2 cellular contexts compared by ENCODE assay signal in the genomic region with DNA sequence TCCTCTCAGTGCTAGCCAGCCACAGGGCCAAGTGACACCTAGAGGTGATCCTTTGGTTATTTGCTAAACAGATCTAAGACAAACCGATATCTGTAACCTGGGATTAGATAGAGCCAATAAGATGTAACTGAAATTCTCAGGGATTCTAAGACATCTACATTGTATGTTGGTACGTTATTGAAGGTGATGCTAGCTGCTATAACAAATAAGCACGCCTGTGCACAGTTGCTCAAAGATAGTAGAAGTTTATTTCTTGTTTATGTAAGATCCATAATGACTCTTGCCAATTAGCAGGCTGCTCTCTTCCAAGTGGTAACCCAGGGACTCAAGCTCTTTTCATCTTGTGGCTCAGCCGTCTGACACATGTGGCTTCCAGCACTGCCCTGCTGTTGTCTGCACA.
TF ChIP-seq lines count a peak whose summit lies in the region.

No MANE protein-coding gene starts in this region.

TF ChIP-seq in HepG2, 621 proteins besides CTCF, POLR2A, EP300 and RAD21:
- TF ChIP-seq ZNF331 (CRISPR knock-in tag; IDR thresholded peaks at IDR 0.05) (no peak), ZNF12 (CRISPR knock-in tag; IDR thresholded peaks at IDR 0.05) (peak; percentile 96)
- TF ChIP-seq, protein P1, sequence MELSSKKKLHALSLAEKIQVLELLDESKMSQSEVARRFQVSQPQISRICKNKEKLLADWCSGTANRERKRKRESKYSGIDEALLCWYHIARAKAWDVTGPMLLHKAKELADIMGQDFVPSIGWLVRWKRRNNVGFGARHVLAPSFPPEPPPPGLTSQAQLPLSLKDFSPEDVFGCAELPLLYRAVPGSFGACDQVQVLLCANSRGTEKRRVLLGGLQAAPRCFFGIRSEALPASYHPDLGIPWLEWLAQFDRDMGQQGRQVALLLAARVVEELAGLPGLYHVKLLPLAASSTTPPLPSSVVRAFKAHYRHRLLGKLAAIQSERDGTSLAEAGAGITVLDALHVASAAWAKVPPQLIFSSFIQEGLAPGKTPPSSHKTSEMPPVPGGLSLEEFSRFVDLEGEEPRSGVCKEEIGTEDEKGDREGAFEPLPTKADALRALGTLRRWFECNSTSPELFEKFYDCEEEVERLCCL (CRISPR knock-in tag; IDR thresholded peaks at IDR 0.05; ENCODE audit: borderline replicate concordance) = no peak
TF ChIP-seq in HepG2: peak in this region for 1.

TF ChIP-seq in SK-N-SH treated with all-trans-retinoic acid at 6 μM for 48 hours, 23 proteins besides CTCF, POLR2A, EP300 and RAD21:
- TF ChIP-seq, protein P2, sequence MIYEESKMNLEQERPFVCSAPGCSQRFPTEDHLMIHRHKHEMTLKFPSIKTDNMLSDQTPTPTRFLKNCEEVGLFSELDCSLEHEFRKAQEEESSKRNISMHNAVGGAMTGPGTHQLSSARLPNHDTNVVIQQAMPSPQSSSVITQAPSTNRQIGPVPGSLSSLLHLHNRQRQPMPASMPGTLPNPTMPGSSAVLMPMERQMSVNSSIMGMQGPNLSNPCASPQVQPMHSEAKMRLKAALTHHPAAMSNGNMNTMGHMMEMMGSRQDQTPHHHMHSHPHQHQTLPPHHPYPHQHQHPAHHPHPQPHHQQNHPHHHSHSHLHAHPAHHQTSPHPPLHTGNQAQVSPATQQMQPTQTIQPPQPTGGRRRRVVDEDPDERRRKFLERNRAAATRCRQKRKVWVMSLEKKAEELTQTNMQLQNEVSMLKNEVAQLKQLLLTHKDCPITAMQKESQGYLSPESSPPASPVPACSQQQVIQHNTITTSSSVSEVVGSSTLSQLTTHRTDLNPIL (CRISPR knock-in tag; IDR thresholded peaks at IDR 0.05; ENCODE audit: low read depth) = no peak
- TF ChIP-seq ZNF565 (CRISPR knock-in tag; conservative IDR thresholded peaks at IDR 0.05; ENCODE audit: low read depth) = no peak
- TF ChIP-seq ZNF70 (CRISPR knock-in tag; IDR thresholded peaks at IDR 0.05) = no peak
- TF ChIP-seq, protein P3, sequence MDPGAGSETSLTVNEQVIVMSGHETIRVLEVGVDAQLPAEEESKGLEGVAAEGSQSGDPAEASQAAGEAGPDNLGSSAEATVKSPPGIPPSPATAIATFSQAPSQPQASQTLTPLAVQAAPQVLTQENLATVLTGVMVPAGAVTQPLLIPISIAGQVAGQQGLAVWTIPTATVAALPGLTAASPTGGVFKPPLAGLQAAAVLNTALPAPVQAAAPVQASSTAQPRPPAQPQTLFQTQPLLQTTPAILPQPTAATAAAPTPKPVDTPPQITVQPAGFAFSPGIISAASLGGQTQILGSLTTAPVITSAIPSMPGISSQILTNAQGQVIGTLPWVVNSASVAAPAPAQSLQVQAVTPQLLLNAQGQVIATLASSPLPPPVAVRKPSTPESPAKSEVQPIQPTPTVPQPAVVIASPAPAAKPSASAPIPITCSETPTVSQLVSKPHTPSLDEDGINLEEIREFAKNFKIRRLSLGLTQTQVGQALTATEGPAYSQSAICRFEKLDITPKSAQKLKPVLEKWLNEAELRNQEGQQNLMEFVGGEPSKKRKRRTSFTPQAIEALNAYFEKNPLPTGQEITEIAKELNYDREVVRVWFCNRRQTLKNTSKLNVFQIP (CRISPR knock-in tag; IDR thresholded peaks at IDR 0.05; ENCODE audit: borderline replicate concordance, low read depth) = no peak
- no peak for TF ChIP-seq CSRNP3 (CRISPR knock-in tag; IDR thresholded peaks at IDR 0.05)
- TF ChIP-seq GLIS3 (CRISPR knock-in tag; IDR thresholded peaks at IDR 0.05) = no peak
- TF ChIP-seq, protein P4, sequence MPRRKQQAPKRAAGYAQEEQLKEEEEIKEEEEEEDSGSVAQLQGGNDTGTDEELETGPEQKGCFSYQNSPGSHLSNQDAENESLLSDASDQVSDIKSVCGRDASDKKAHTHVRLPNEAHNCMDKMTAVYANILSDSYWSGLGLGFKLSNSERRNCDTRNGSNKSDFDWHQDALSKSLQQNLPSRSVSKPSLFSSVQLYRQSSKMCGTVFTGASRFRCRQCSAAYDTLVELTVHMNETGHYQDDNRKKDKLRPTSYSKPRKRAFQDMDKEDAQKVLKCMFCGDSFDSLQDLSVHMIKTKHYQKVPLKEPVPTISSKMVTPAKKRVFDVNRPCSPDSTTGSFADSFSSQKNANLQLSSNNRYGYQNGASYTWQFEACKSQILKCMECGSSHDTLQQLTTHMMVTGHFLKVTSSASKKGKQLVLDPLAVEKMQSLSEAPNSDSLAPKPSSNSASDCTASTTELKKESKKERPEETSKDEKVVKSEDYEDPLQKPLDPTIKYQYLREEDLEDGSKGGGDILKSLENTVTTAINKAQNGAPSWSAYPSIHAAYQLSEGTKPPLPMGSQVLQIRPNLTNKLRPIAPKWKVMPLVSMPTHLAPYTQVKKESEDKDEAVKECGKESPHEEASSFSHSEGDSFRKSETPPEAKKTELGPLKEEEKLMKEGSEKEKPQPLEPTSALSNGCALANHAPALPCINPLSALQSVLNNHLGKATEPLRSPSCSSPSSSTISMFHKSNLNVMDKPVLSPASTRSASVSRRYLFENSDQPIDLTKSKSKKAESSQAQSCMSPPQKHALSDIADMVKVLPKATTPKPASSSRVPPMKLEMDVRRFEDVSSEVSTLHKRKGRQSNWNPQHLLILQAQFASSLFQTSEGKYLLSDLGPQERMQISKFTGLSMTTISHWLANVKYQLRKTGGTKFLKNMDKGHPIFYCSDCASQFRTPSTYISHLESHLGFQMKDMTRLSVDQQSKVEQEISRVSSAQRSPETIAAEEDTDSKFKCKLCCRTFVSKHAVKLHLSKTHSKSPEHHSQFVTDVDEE (CRISPR knock-in tag; IDR thresholded peaks at IDR 0.05) = no peak
- no peak for TF ChIP-seq SNAI2 (CRISPR knock-in tag; IDR thresholded peaks at IDR 0.05)
- TF ChIP-seq ZFP30 (CRISPR knock-in tag; IDR thresholded peaks at IDR 0.05) = no peak
- TF ChIP-seq ARNTL (CRISPR knock-in tag; IDR thresholded peaks at IDR 0.05; ENCODE audit: borderline replicate concordance, low read depth) = no peak
- TF ChIP-seq TCF4 (CRISPR knock-in tag; IDR thresholded peaks at IDR 0.05; ENCODE audit: borderline replicate concordance) = no peak
- TF ChIP-seq CSDC2 (CRISPR knock-in tag; IDR thresholded peaks at IDR 0.05) = no peak
- TF ChIP-seq PATZ1 (CRISPR knock-in tag; IDR thresholded peaks at IDR 0.05; ENCODE audit: borderline replicate concordance) = no peak
- no peak for TF ChIP-seq PPARA (CRISPR knock-in tag; IDR thresholded peaks at IDR 0.05; ENCODE audit: borderline replicate concordance)
- no peak for TF ChIP-seq BACH2 (CRISPR knock-in tag; IDR thresholded peaks at IDR 0.05; ENCODE audit: borderline replicate concordance)
- no peak for TF ChIP-seq RARB (CRISPR knock-in tag; IDR thresholded peaks at IDR 0.05)
- no peak for TF ChIP-seq OSR1 (CRISPR knock-in tag; IDR thresholded peaks at IDR 0.05)
- TF ChIP-seq ZNF8 (CRISPR knock-in tag; IDR thresholded peaks at IDR 0.05) = no peak
